In genomic region chr3:174198199-174198598, GRCh38 we compare ENCODE assay signal across 24 cellular contexts.
DNase-seq lines count a peak whose midpoint lies in the region; ATAC-seq and TF ChIP-seq lines count a peak whose summit lies in the region.
"Had no signal": no experiment of that assay in that cellular context is flagged by ENCODE, and none has a peak within 500 bp of the region (broad histone marks: within the 10 kb centered on the region; RNA-seq: fewer than 3 reads in every experiment).

No MANE protein-coding gene starts in this region.

- H3K27ac ChIP-seq in AG04450 (ENCODE audit: low read depth, low read length) (no peak overlapping the region), brain microvascular endothelial cell (no peak overlapping the region)
- H3K27ac ChIP-seq: body of pancreas, suprapubic skin, uterus, VCaP had no signal

- H3K4me3 ChIP-seq in AG04450 (ENCODE audit: low read depth, low read length) (no peak overlapping the region), brain microvascular endothelial cell (ENCODE audit: low read depth, low read length) (no peak overlapping the region), foreskin fibroblast (ENCODE audit: low read depth in 1 of 2, low read length in 2 of 2) (no peak overlapping the region)
- H3K4me3 ChIP-seq: body of pancreas, suprapubic skin, uterus had no signal

- CTCF ChIA-PET in AG04450 (lab: Charles Lee), result interaction anchor here (0.5 kb wide), 1 partner anchor 321 kb away, joined by 3 read pairs; no protein-coding TSS in a partner anchor

- ATAC-seq in GM21360 (IDR thresholded peaks at IDR 0.05; ENCODE audit: unreplicated experiment), result no peak
- no peak for ATAC-seq in HG03280 (IDR thresholded peaks at IDR 0.05; ENCODE audit: unreplicated experiment)
- ATAC-seq: activated T-helper 17 cell treated with anti-CD3 and anti-CD28 coated beads, Interleukin-2, amount 50 U/mL, for 72 hours; body of pancreas; stimulated activated memory B cell treated with anti-CD40 and anti-IgM and Interleukin-4, amounts not matched to agents 10 μg/mL and 1 μg/mL and 100 μg/mL, for 72 hours had no signal

- DNase-seq in AG04450 (ENCODE audit: low read depth, low spot score) (peak; percentile 82), HCEC 1CT (peak; percentile 49), brain microvascular endothelial cell (peak; percentile 64), foreskin fibroblast (peak; percentile 30 to 43), epidermal melanocyte (ENCODE audit: insufficient read length, low spot score) (no peak), SW480 (ENCODE audit: low spot score) (no peak)
- DNase-seq: body of pancreas, cortex of kidney, endodermal cell, foreskin melanocyte, GF-D8, immature natural killer cell, Kasumi-1, NCI-H1048, NCI-H510A, posterior cingulate gyrus, T-helper 2 cell, uterus had no signal

- in situ Hi-C loops in brain microvascular endothelial cell (cut with HindIII; ENCODE audit: low pct_ligation_motif_present, low sequenced_read_pairs), result no loop called here

- no peaks in the 10 kb centered on the region for H3K36me3 ChIP-seq in brain microvascular endothelial cell (replicated peaks)
- H3K36me3 ChIP-seq: suprapubic skin, uterus had no signal

- H3K27me3 ChIP-seq in AG04450 (ENCODE audit: control insufficient read depth, insufficient read depth, low read length) (no peaks in the 10 kb centered on the region), brain microvascular endothelial cell (replicated peaks) (no peaks in the 10 kb centered on the region)
- H3K27me3 ChIP-seq: body of pancreas, suprapubic skin, uterus had no signal

- no peaks in the 10 kb centered on the region for H3K9me3 ChIP-seq in AG04450 (ENCODE audit: control insufficient read depth, insufficient read depth, low read length)
- H3K9me3 ChIP-seq: body of pancreas, suprapubic skin, uterus had no signal

- TF ChIP-seq CTCF in AG04450 (IDR thresholded peaks at IDR 0.05; ENCODE audit: low read depth, low read length) (no peak), brain microvascular endothelial cell (IDR thresholded peaks at IDR 0.05; ENCODE audit: low read depth, low read length, missing control alignments) (no peak), foreskin fibroblast (IDR thresholded peaks at IDR 0.05; ENCODE audit: low read depth, low read length) (no peak)

- POLR2A ChIA-PET in AG04450 (lab: Yijun Ruan, JAX), result interaction anchor here (0.5 to 1.1 kb wide), 6 partner anchors 13 to 440 kb away, joined by 3 to 5 read pairs (median 3); no protein-coding TSS in a partner anchor

Comparison
In these comparisons a context has a peak if more than half of its experiments do, and no peak if none do; other contexts are left out.
1. DNase-seq: peak in AG04450 (single experiment), HCEC 1CT (single experiment), brain microvascular endothelial cell (single experiment) and foreskin fibroblast (2 of 2); none in epidermal melanocyte (single experiment) and SW480 (single experiment).